8 cellular contexts compared by ENCODE assay signal in the genomic region with DNA sequence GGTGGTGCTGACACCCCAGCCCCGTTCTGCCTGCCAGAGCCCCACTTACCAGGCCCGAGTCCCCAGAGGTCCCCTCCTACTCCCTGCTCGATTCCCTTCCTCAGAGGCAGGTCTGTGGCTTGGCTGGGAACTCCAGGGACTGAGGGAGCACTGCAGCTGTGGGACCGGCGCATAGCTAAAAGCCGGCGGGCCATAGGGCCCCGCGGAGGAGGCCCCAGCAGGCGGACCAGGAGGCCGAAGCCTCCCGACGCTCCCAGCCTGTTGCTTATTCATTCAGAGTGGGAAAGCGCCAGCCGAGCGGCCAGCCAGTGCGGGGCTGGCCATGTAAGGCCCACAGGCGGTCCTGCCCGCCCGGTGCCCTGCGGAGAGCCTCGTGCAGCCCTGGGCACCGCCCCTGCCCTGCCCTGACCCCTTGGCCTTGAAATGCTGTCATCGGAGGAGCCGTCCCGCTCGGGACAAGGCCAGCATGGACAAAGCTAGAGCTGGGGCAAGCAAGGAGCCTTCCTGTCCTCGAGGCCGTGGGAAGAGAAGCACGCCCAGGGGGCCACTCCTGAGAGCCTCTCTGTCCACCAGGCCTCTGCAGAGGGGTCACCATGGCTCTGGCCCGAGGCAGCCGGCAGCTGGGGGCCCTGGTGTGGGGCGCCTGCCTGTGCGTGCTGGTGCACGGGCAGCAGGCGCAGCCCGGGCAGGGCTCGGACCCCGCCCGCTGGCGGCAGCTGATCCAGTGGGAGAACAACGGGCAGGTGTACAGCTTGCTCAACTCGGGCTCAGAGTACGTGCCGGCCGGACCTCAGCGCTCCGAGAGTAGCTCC. TPM values are rescaled to one million over a fixed set of nuclear protein-coding genes. Genes with fewer than 3 reads are reported as not detected.
DNase-seq lines count a peak whose midpoint lies in the region; ATAC-seq lines count a peak whose summit lies in the region.

A gene with protein sequence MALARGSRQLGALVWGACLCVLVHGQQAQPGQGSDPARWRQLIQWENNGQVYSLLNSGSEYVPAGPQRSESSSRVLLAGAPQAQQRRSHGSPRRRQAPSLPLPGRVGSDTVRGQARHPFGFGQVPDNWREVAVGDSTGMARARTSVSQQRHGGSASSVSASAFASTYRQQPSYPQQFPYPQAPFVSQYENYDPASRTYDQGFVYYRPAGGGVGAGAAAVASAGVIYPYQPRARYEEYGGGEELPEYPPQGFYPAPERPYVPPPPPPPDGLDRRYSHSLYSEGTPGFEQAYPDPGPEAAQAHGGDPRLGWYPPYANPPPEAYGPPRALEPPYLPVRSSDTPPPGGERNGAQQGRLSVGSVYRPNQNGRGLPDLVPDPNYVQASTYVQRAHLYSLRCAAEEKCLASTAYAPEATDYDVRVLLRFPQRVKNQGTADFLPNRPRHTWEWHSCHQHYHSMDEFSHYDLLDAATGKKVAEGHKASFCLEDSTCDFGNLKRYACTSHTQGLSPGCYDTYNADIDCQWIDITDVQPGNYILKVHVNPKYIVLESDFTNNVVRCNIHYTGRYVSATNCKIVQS (plus strand): TSS at position 272 of the 812 bp plus-strand sequence. CDS start 322 bp downstream, at position 594.

- H3K4me1 ChIP-seq in neuron (ENCODE audit: insufficient read depth, low read length): peaks cover 59% of the 10 kb centered on the region

- no peak within 1 kb of the TSS for H3K27ac Mint-ChIP-seq in activated T-helper 2 cell treated with anti-CD3 and anti-CD28 coated beads, Interferon-gamma antibody, Interleukin-2, Interleukin-4, amounts not matched to agents 10 μg/mL and 5 μg/mL and 100 μg/mL, durations not matched to agents 14 hours and 24 hours and 36 hours

- intact Hi-C loops in activated T-helper 2 cell treated with anti-CD3 and anti-CD28 coated beads, Interferon-gamma antibody, Interleukin-2, Interleukin-4, amounts not matched to agents 10 μg/mL and 5 μg/mL and 100 μg/mL, durations not matched to agents 14 hours and 24 hours and 36 hours (cut with micrococcal nuclease): no loop called here
- intact Hi-C loops in head of caudate nucleus (cut with DNase I): no loop called here

- H3K4me3 ChIP-seq in neuron (ENCODE audit: low read length): peak within 1 kb of the TSS; percentile 62

- in situ Hi-C loops in KBM-7 (cut with MboI; ENCODE audit: low pct_unique_long_range_greater_than_20kb, low sequenced_read_pairs): no loop called here

- peaks cover 9% of the 10 kb centered on the region for H3K27me3 Mint-ChIP-seq in activated T-helper 2 cell treated with anti-CD3 and anti-CD28 coated beads, Interferon-gamma antibody, Interleukin-2, Interleukin-4, amounts not matched to agents 10 μg/mL and 5 μg/mL and 100 μg/mL, durations not matched to agents 14 hours and 24 hours and 36 hours (ENCODE audit: low read depth)

- H3K36me3 Mint-ChIP-seq in activated T-helper 2 cell treated with anti-CD3 and anti-CD28 coated beads, Interferon-gamma antibody, Interleukin-2, Interleukin-4, amounts not matched to agents 10 μg/mL and 5 μg/mL and 100 μg/mL, durations not matched to agents 14 hours and 24 hours and 36 hours (ENCODE audit: low read depth): no peaks in the 10 kb centered on the region

- H2AFZ ChIP-seq in neuron (ENCODE audit: low read depth, low read length): peak within 1 kb of the TSS; percentile 65

- H3K4me3 Mint-ChIP-seq in activated T-helper 2 cell treated with anti-CD3 and anti-CD28 coated beads, Interferon-gamma antibody, Interleukin-2, Interleukin-4, amounts not matched to agents 10 μg/mL and 5 μg/mL and 100 μg/mL, durations not matched to agents 14 hours and 24 hours and 36 hours (ENCODE audit: low read depth): peak within 1 kb of the TSS; percentile 50

- H3K27me3 ChIP-seq in neuron (ENCODE audit: insufficient read depth, low read length): no peaks in the 10 kb centered on the region

- peaks cover 26% of the 10 kb centered on the region for H3K4me1 Mint-ChIP-seq in activated T-helper 2 cell treated with anti-CD3 and anti-CD28 coated beads, Interferon-gamma antibody, Interleukin-2, Interleukin-4, amounts not matched to agents 10 μg/mL and 5 μg/mL and 100 μg/mL, durations not matched to agents 14 hours and 24 hours and 36 hours (ENCODE audit: low read depth)

- H3K9me3 Mint-ChIP-seq in activated T-helper 2 cell treated with anti-CD3 and anti-CD28 coated beads, Interferon-gamma antibody, Interleukin-2, Interleukin-4, amounts not matched to agents 10 μg/mL and 5 μg/mL and 100 μg/mL, durations not matched to agents 14 hours and 24 hours and 36 hours: no peaks in the 10 kb centered on the region

- DNase-seq in COLO668 (lab: John Stamatoyannopoulos, UW; ENCODE audit: unreplicated experiment) (peak; percentile 61), KBM-7 (peak; percentile 64), head of caudate nucleus (peak in 32 of 42 donors; percentile 24 to 70 (median 44))
- DNase-seq in activated T-helper 2 cell treated with anti-CD3 and anti-CD28 coated beads, Interferon-gamma antibody, Interleukin-2, Interleukin-4, amounts not matched to agents 10 μg/mL and 5 μg/mL and 100 μg/mL, durations not matched to agents 14 hours and 24 hours and 36 hours (ENCODE audit: low spot score): no peak

- ATAC-seq in HG03378 (IDR thresholded peaks at IDR 0.05; ENCODE audit: unreplicated experiment) (no peak), GM19455 (IDR thresholded peaks at IDR 0.05; ENCODE audit: unreplicated experiment) (no peak), HG03457 (IDR thresholded peaks at IDR 0.05; ENCODE audit: unreplicated experiment) (no peak)

- H3K36me3 ChIP-seq in neuron (ENCODE audit: insufficient read depth, low read length): no peaks in the 10 kb centered on the region

- no peaks in the 10 kb centered on the region for H3K9me3 ChIP-seq in neuron (ENCODE audit: low read length)

RNA-seq across cellular contexts. Expression of the gene that starts here (rescaled TPM):
- total RNA-seq in activated T-helper 2 cell treated with anti-CD3 and anti-CD28 coated beads, Interferon-gamma antibody, Interleukin-2, Interleukin-4, amounts not matched to agents 10 μg/mL and 5 μg/mL and 100 μg/mL, durations not matched to agents 14 hours and 24 hours and 36 hours: 0.84 and 0.99 TPM in 2 replicates
